In genomic region chr7:105652359-105652993, GRCh38 we compare ENCODE assay signal across 8 cellular contexts.
DNase-seq lines count a peak whose midpoint lies in the region; ATAC-seq and TF ChIP-seq lines count a peak whose summit lies in the region.

No MANE protein-coding gene starts in this region.

- intact Hi-C loops in adrenal gland (cut with DNase I) (loop anchor here (5.0 to 10.0 kb wide), 7 partner anchors 102 to 392 kb away; partner anchors contain the start of gene ATXN7L1 (in 1 of the 2)), right cardiac atrium (cut with DNase I) (loop anchor here (5.0 to 10.0 kb wide), 5 partner anchors 92 to 390 kb away; no protein-coding TSS in a partner anchor), sigmoid colon (cut with DNase I) (loop anchor here (2.0 to 10.0 kb wide), 4 partner anchors 105 to 502 kb away; partner anchors contain the start of gene ATXN7L1)

- ATAC-seq in right cardiac atrium = peak; percentile 91 to 94
- ATAC-seq in GM19452 (IDR thresholded peaks at IDR 0.05; ENCODE audit: unreplicated experiment) = no peak

- peak; percentile 94 for DNase-seq in GM03348 (ENCODE audit: low spot score)
- peak; percentile 84 for DNase-seq in NCI-H1092 treated with DMSO at 0.1 percent for 48 hours (lab: John Stamatoyannopoulos, UW)
- peak; percentile 49 for DNase-seq in T follicular helper cell (ENCODE audit: low read depth)
- DNase-seq in adrenal gland = peak; percentile 71 to 93 (median 87)
- DNase-seq in right cardiac atrium = peak; percentile 81 to 92 (median 90)
- DNase-seq in sigmoid colon = peak; percentile 92

- peak; percentile 80 for TF ChIP-seq CTCF in HEK293 (tag by site-specific recombination; IDR thresholded peaks at IDR 0.05)
- peak; percentile 74 to 93 (median 87) for TF ChIP-seq CTCF in adrenal gland (IDR thresholded peaks at IDR 0.05)
- TF ChIP-seq CTCF in sigmoid colon (IDR thresholded peaks at IDR 0.05) = peak; percentile 76 to 91 (median 84)

- H3K36me3 ChIP-seq in HEK293 (ENCODE audit: control insufficient read depth in 2 of 2, insufficient read depth in 1 of 2, low read length in 2 of 2) (no peaks in the 10 kb centered on the region), adrenal gland (replicated peaks in 1 of 2) (no peaks in the 10 kb centered on the region), sigmoid colon (no peaks in the 10 kb centered on the region)

- TF ChIP-seq POLR2A in adrenal gland (IDR thresholded peaks at IDR 0.05) = no peak
- no peak for TF ChIP-seq POLR2A in sigmoid colon (IDR thresholded peaks at IDR 0.05)

- H3K4me1 ChIP-seq in HEK293 (ENCODE audit: control insufficient read depth, insufficient read depth, low read length) (peaks cover 6% of the 10 kb centered on the region), adrenal gland (replicated peaks in 1 of 2) (peaks cover 0 to 19% of the 10 kb centered on the region in 2 donors), right cardiac atrium (ENCODE audit: control insufficient read depth, insufficient read depth, low read length) (peaks cover 16% of the 10 kb centered on the region), sigmoid colon (peaks cover 0 to 48% (median 36%) of the 10 kb centered on the region in 4 donors)

- H3K27me3 ChIP-seq in adrenal gland = no peaks in the 10 kb centered on the region
- no peaks in the 10 kb centered on the region for H3K27me3 ChIP-seq in right cardiac atrium (ENCODE audit: control insufficient read depth, insufficient read depth)
- no peaks in the 10 kb centered on the region for H3K27me3 ChIP-seq in sigmoid colon

- H3K27ac ChIP-seq in HEK293 (ENCODE audit: extremely low read depth, low read depth, low read length) = no peak overlapping the region
- no peak overlapping the region for H3K27ac ChIP-seq in adrenal gland
- H3K27ac ChIP-seq in right cardiac atrium (ENCODE audit: low read length) = no peak overlapping the region
- H3K27ac ChIP-seq in sigmoid colon = no peak overlapping the region

- WGBS in adrenal gland, 4 donors = 28 to 46% (median 36%) methylated on average over 7 to 8 of the region's 8 CpGs
- WGBS in right cardiac atrium = 36% methylated on average over 8 of the region's 8 CpGs
- WGBS in sigmoid colon, 2 donors = 29 to 56% methylated on average over 8 of the region's 8 CpGs

- CTCF ChIA-PET in HEK293 (lab: Yijun Ruan, JAX) = interaction anchor here (0.5 to 3.7 kb wide), 13 partner anchors 11 to 458 kb away, joined by 3 to 22 read pairs (median 4); no protein-coding TSS in a partner anchor

- POLR2A ChIA-PET in HEK293 (lab: Yijun Ruan, JAX) = no interaction called here

- TF ChIP-seq EP300 in sigmoid colon (IDR thresholded peaks at IDR 0.05) = no peak

- H3K9me3 ChIP-seq in HEK293 (ENCODE audit: control insufficient read depth, insufficient read depth, low read depth, low read length) (no peaks in the 10 kb centered on the region), adrenal gland (replicated peaks in 1 of 3) (no peaks in the 10 kb centered on the region), right cardiac atrium (ENCODE audit: control insufficient read depth, low read length) (no peaks in the 10 kb centered on the region), sigmoid colon (no peaks in the 10 kb centered on the region)

- no peak overlapping the region for H3K4me3 ChIP-seq in HEK293 (ENCODE audit: low read depth, low read length)
- H3K4me3 ChIP-seq in adrenal gland = no peak overlapping the region
- no peak overlapping the region for H3K4me3 ChIP-seq in right cardiac atrium (ENCODE audit: low read length)
- no peak overlapping the region for H3K4me3 ChIP-seq in sigmoid colon

TF ChIP-seq in HEK293, 187 proteins besides CTCF, POLR2A, EP300 and RAD21:
- TF ChIP-seq SCRT1 (tag by site-specific recombination; IDR thresholded peaks at IDR 0.05; ENCODE audit: borderline replicate concordance) = peak; percentile 86
- TF ChIP-seq TSHZ1 (tag by site-specific recombination; IDR thresholded peaks at IDR 0.05; ENCODE audit: borderline replicate concordance) = no peak
- TF ChIP-seq PBX3 (CRISPR knock-in tag; IDR thresholded peaks at IDR 0.05) = no peak
- TF ChIP-seq ZNF175 (tag by site-specific recombination; IDR thresholded peaks at IDR 0.05) = no peak
- no peak for TF ChIP-seq ZNF266 (tag by site-specific recombination; IDR thresholded peaks at IDR 0.05; ENCODE audit: low read depth)
- TF ChIP-seq ZNF2 (tag by site-specific recombination; IDR thresholded peaks at IDR 0.05) = 0 out of 2 replicates have a peak, but pooled peaks have one; percentile 33
- no peak for TF ChIP-seq ZNF555 (tag by site-specific recombination; conservative IDR thresholded peaks at IDR 0.05)
- peak; percentile 67 for TF ChIP-seq ZNF600 (tag by site-specific recombination; IDR thresholded peaks at IDR 0.05)
- TF ChIP-seq SCRT2 (tag by site-specific recombination; IDR thresholded peaks at IDR 0.05) = peak; percentile 99
- 0 out of 2 replicates have a peak, but pooled peaks have one; percentile 38 for TF ChIP-seq ZBTB17 (tag by site-specific recombination; IDR thresholded peaks at IDR 0.05)
- 0 out of 2 replicates have a peak, but pooled peaks have one; percentile 45 for TF ChIP-seq ZNF660 (tag by site-specific recombination; IDR thresholded peaks at IDR 0.05)
- peak; percentile 74 for TF ChIP-seq ZNF654 (tag by site-specific recombination; IDR thresholded peaks at IDR 0.05; ENCODE audit: low read depth)
- TF ChIP-seq ZBTB8A (tag by site-specific recombination; IDR thresholded peaks at IDR 0.05) = 0 out of 2 replicates have a peak, but pooled peaks have one; percentile 22
- no peak for TF ChIP-seq ZNF221 (tag by site-specific recombination; IDR thresholded peaks at IDR 0.05; ENCODE audit: borderline replicate concordance)
